Comparison of ENCODE assay signal across 22 cellular contexts in the genomic region with DNA sequence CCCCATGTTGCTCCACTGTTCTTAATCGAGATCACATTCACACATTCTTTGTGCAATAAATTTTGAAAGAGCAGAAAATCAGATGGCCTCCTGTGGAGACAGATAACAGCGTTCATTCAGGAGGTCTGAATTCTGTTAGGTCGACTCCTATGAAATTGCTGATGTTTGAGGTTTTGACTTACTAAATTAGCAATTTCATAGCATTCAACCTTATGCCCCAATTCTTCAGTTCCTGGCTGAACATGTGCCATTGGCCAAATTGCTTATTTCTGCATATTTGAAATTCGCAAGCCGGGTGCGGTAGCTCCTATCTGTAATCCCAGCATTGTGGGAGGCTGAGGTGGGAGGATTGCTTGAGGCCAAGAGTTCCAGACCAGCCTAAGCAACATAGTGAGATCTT. TPM values are rescaled to one million over a fixed set of nuclear protein-coding genes. Genes with fewer than 3 reads are reported as not detected.
DNase-seq lines count a peak whose midpoint lies in the region; ATAC-seq, FAIRE-seq and TF ChIP-seq lines count a peak whose summit lies in the region.
"Had no signal": no experiment of that assay in that cellular context is flagged by ENCODE, and none has a peak within 500 bp of the region (broad histone marks: within the 10 kb centered on the region; RNA-seq: fewer than 3 reads in every experiment).

No MANE protein-coding gene starts in this region.

- no peaks in the 10 kb centered on the region for H3K79me2 ChIP-seq in K562 (ENCODE audit: control insufficient read depth, insufficient read depth, low read length)
- H3K79me2 ChIP-seq in trophoblast cell (ENCODE audit: control insufficient read depth, insufficient read depth, low read length, poor library complexity) = no peaks in the 10 kb centered on the region

- H3K9me3 ChIP-seq in right cardiac atrium (ENCODE audit: control insufficient read depth, low read length) (no peaks in the 10 kb centered on the region), A549 (no peaks in the 10 kb centered on the region), K562 (replicated peaks; ENCODE audit: control insufficient read depth, insufficient read depth, low read depth, low read length) (no peaks in the 10 kb centered on the region), trophoblast cell (ENCODE audit: insufficient read depth, low read depth, low read length) (peaks cover 2% of the 10 kb centered on the region)
- H3K9me3 ChIP-seq: BLaER1 treated with 17β-estradiol and CSF1 and Interleukin-3, amounts not matched to agents 10 nM and 100 nM; Caco-2 had no signal

- H3K4me2 ChIP-seq in A549 (no peak overlapping the region), K562 (ENCODE audit: insufficient read depth, low read length) (no peak overlapping the region), trophoblast cell (ENCODE audit: low read length) (no peak overlapping the region)
- H3K4me2 ChIP-seq: BLaER1 treated with 17β-estradiol and CSF1 and Interleukin-3, amounts not matched to agents 10 nM and 100 nM had no signal

- BruUV-seq in K562 (replicated peaks; lab: Mats Ljungman, UMichigan) = no TSS peak

- H3K4me1 ChIP-seq in right cardiac atrium (ENCODE audit: control insufficient read depth, insufficient read depth, low read length) (no peaks in the 10 kb centered on the region), A549 (peaks cover 5% of the 10 kb centered on the region), K562 (replicated peaks in 1 of 2; ENCODE audit: control insufficient read depth in 2 of 2, insufficient read depth in 2 of 2, low read length in 2 of 2) (no peaks in the 10 kb centered on the region), trophoblast cell (ENCODE audit: control insufficient read depth in 1 of 2, insufficient read depth in 2 of 2, low read length in 2 of 2) (no peaks in the 10 kb centered on the region)
- H3K4me1 ChIP-seq: Caco-2 had no signal

- no peak for ATAC-seq in left cardiac atrium
- no peak for ATAC-seq in right cardiac atrium
- ATAC-seq in A549 = no peak
- no peak for ATAC-seq in K562
- ATAC-seq in HG03025 (IDR thresholded peaks at IDR 0.05; ENCODE audit: low FRiP score, unreplicated experiment) = no peak
- ATAC-seq: CD8-positive, alpha-beta T cell; GM12878 had no signal

- no peaks in the 10 kb centered on the region; the same call in 1 of the 2 replicates for H4K20me1 ChIP-seq in K562 (replicated peaks; ENCODE audit: control insufficient read depth, insufficient read depth, low read length)

- no peak for TF ChIP-seq CTCF in A549 (IDR thresholded peaks at IDR 0.05)
- no peak for TF ChIP-seq CTCF in K562 (IDR thresholded peaks at IDR 0.05 in 2 of 3, conservative IDR thresholded peaks at IDR 0.05 in 1 of 3; ENCODE audit: insufficient read depth in 2 of 3, low read depth in 1 of 3, low read length in 3 of 3)

- no peak overlapping the region for H4K12ac ChIP-seq in trophoblast cell (ENCODE audit: low read depth, low read length)

- no peak overlapping the region for H3K18ac ChIP-seq in trophoblast cell (ENCODE audit: low read length)

- H2AK5ac ChIP-seq in trophoblast cell (ENCODE audit: low read length) = no peak overlapping the region

- no peak overlapping the region for H3K9ac ChIP-seq in K562 (ENCODE audit: insufficient read depth in 1 of 2, low read depth in 2 of 2, low read length in 2 of 2)
- no peak overlapping the region for H3K9ac ChIP-seq in trophoblast cell (ENCODE audit: low read length)
- H3K9ac ChIP-seq: BLaER1 treated with 17β-estradiol and CSF1 and Interleukin-3, amounts not matched to agents 10 nM and 100 nM had no signal

- H4K8ac ChIP-seq in trophoblast cell (ENCODE audit: low read depth, low read length) = no peak overlapping the region

- POLR2A ChIA-PET in A549 (lab: Yijun Ruan, JAX) = no interaction called here
- POLR2A ChIA-PET in K562 (lab: Yijun Ruan, JAX) = no interaction called here

- CTCF ChIA-PET in A549 (lab: Yijun Ruan, JAX) = interaction anchor here (2.6 to 3.2 kb wide), 2 partner anchors 11 to 13 kb away, joined by 5 to 14 read pairs; no protein-coding TSS in a partner anchor
- CTCF ChIA-PET in K562 (lab: Yijun Ruan, JAX; ENCODE audit: low intra/inter-chr PET ratio) = no interaction called here

- no peak for TF ChIP-seq EP300 in A549 (IDR thresholded peaks at IDR 0.05)
- no peak for TF ChIP-seq EP300 in K562 (IDR thresholded peaks at IDR 0.05; ENCODE audit: low read length)

- 96% methylated on average over 6 of the region's 6 CpGs for WGBS in right cardiac atrium
- WGBS in A549 (ENCODE audit: missing lambda C conversion rate) = 90% methylated on average over 6 of the region's 6 CpGs
- WGBS in K562 (ENCODE audit: insufficient coverage, low coverage, missing lambda C conversion rate) = 43% methylated on average over 6 of the region's 6 CpGs
- WGBS in trophoblast cell (ENCODE audit: extremely low coverage, insufficient coverage, insufficient read length) = no CpG with 5 or more reads among the region's 6 CpGs

- H3K27ac ChIP-seq in right cardiac atrium (ENCODE audit: low read length) (no peak overlapping the region), A549 (no peak overlapping the region), K562 (ENCODE audit: extremely low read depth, low read depth, low read length) (no peak overlapping the region), trophoblast cell (ENCODE audit: low read depth, low read length) (no peak overlapping the region)
- H3K27ac ChIP-seq: 22Rv1; BLaER1 treated with 17β-estradiol and CSF1 and Interleukin-3, amounts not matched to agents 10 nM and 100 nM; C4-2B had no signal

- H2BK5ac ChIP-seq in trophoblast cell (ENCODE audit: low read depth, low read length, poor library complexity) = no peak overlapping the region

- H3K14ac ChIP-seq in trophoblast cell (ENCODE audit: low read length) = no peak overlapping the region

- no peak overlapping the region for H2BK120ac ChIP-seq in trophoblast cell (ENCODE audit: insufficient read depth, low read length, poor library complexity)

- peak; percentile 8 for DNase-seq in left cardiac atrium
- no peak for DNase-seq in right cardiac atrium
- DNase-seq in A549 (ENCODE audit: low read depth in 1 of 2, low spot score in 1 of 2) = no peak
- DNase-seq in K562 (ENCODE audit: extremely low read depth in 1 of 4, low spot score in 3 of 4) = no peak
- peak; percentile 87 to 96 for DNase-seq in trophoblast cell
- DNase-seq in EL = no peak
- DNase-seq: AML-193; Caco-2; Calu3; CD4-positive, alpha-beta T cell; CD8-positive, alpha-beta T cell; DMS79 treated with DMSO at 0.1 percent for 48 hours; GDM1 had no signal

- H3K27me3 ChIP-seq in right cardiac atrium (ENCODE audit: control insufficient read depth, insufficient read depth) = no peaks in the 10 kb centered on the region
- no peaks in the 10 kb centered on the region for H3K27me3 ChIP-seq in K562 (ENCODE audit: control insufficient read depth in 2 of 2, insufficient read depth in 2 of 2, low read length in 2 of 2)
- H3K27me3 ChIP-seq in trophoblast cell (ENCODE audit: insufficient read depth, low read length) = no peaks in the 10 kb centered on the region
- H3K27me3 ChIP-seq: BLaER1 treated with 17β-estradiol and CSF1 and Interleukin-3, amounts not matched to agents 10 nM and 100 nM had no signal

- H4K91ac ChIP-seq in trophoblast cell (ENCODE audit: low read depth, low read length) = no peak overlapping the region

- FAIRE-seq in A549 (lab: Jason Lieb, UNC) = no peak
- no peak for FAIRE-seq in K562 (lab: Jason Lieb, UNC)
- FAIRE-seq: A204.1, D721Med, GM12878, GM12892, GM18507 had no signal

- in situ Hi-C loops in K562 (cut with MboI) = no loop called here

- no peak overlapping the region for H3K4ac ChIP-seq in trophoblast cell (ENCODE audit: low read depth, low read length)

- H3K4me3 ChIP-seq in right cardiac atrium (ENCODE audit: low read length) (no peak overlapping the region), A549 (no peak overlapping the region), K562 (no peak overlapping the region), trophoblast cell (ENCODE audit: low read depth, low read length) (no peak overlapping the region)
- H3K4me3 ChIP-seq: BLaER1 treated with 17β-estradiol and CSF1 and Interleukin-3, amounts not matched to agents 10 nM and 100 nM; GM12878 had no signal

- no peaks in the 10 kb centered on the region for H3K79me1 ChIP-seq in trophoblast cell (ENCODE audit: low read length)

- H2BK12ac ChIP-seq in trophoblast cell (ENCODE audit: low read length) = no peak overlapping the region

- intact Hi-C loops in left cardiac atrium (cut with DNase I) (no loop called here), right cardiac atrium (cut with DNase I) (no loop called here), K562 (cut with micrococcal nuclease) (no loop called here)

- no peak overlapping the region for H3K23ac ChIP-seq in trophoblast cell (ENCODE audit: low read length)

- peaks cover 12% of the 10 kb centered on the region; the same call in 1 of the 3 replicates for H3K36me3 ChIP-seq in K562 (ENCODE audit: control insufficient read depth, insufficient read depth, low read length)
- H3K36me3 ChIP-seq in trophoblast cell (ENCODE audit: control insufficient read depth in 1 of 2, insufficient read depth in 2 of 2, low read length in 2 of 2) = peaks cover 6 to 9% of the 10 kb centered on the region in 2 experiments

- no peak overlapping the region for H2AFZ ChIP-seq in K562 (ENCODE audit: low read depth, low read length)
- no peak overlapping the region for H2AFZ ChIP-seq in trophoblast cell (ENCODE audit: insufficient read depth, low read length, poor library complexity)

- TF ChIP-seq RAD21 in A549 (conservative IDR thresholded peaks at IDR 0.05 in 1 of 2, IDR thresholded peaks at IDR 0.05 in 1 of 2) = no peak
- no peak for TF ChIP-seq RAD21 in K562 (CRISPR knock-in tag; conservative IDR thresholded peaks at IDR 0.05 in 1 of 2, IDR thresholded peaks at IDR 0.05 in 1 of 2)

- TF ChIP-seq POLR2A in A549 (IDR thresholded peaks at IDR 0.05; ENCODE audit: low read length) = no peak
- no peak for TF ChIP-seq POLR2A in K562 (conservative IDR thresholded peaks at IDR 0.05)

- H3K9me1 ChIP-seq in K562 (ENCODE audit: control insufficient read depth, insufficient read depth, low read length) = no peaks in the 10 kb centered on the region

RNA-seq across cellular contexts. Expression of gene C16orf74, which starts 22.1 kb away (rescaled TPM):
- 1 to 10 TPM; 2.3 to 2.6 TPM for total RNA-seq in left cardiac atrium
- 1 to 10 TPM; 1.1 to 2.1 (median 1.4) TPM for total RNA-seq in right cardiac atrium
- 1.8 TPM for polyA plus RNA-seq in right cardiac atrium
- 3.3 and 3.8 TPM in 2 replicates for polyA plus RNA-seq in A549 (2011; rRNA removed)
- 19.7 and 21.8 TPM in 2 replicates for polyA plus RNA-seq in A549 (2012; cell fraction: cytosol; rRNA removed)
- polyA plus RNA-seq in A549 (2012; cell fraction: nucleus; rRNA removed) = 19.8 and 21.2 TPM in 2 replicates
- 8.0 to 9.3 TPM (median 9.1 TPM) in 3 replicates for polyA plus RNA-seq in A549 (2017; fragmentation: RNase III; extraction: RNeasy Plus Mini Kit Qiagen cat#74134 plus additional on column Dnase treatment)
- polyA minus RNA-seq in A549 (2011; rRNA and poly(A)+ RNA removed) = 1.1 and 2.3 TPM in 2 replicates
- not detected in 2 replicates for total RNA-seq in K562 (2011; cell fraction: chromatin; rRNA removed; ENCODE audit: low replicate concordance)
- not detected in 2 replicates for total RNA-seq in K562 (2011; cell fraction: nucleolus; rRNA removed)
- not detected in 2 replicates for total RNA-seq in K562 (2011; cell fraction: nucleoplasm; rRNA removed)
- total RNA-seq in K562 (2014; rRNA removed) = not detected in 2 replicates
- total RNA-seq in K562 (2014; rRNA removed; fragmentation: Illumina TruSeq; extraction: Trizol) = not detected in 2 replicates
- total RNA-seq in K562 (2015; rRNA removed; fragmentation: Illumina TruSeq; extraction: Trizol) = not detected in 2 replicates
- total RNA-seq in K562 (2021) = not detected in 2 replicates
- 0.11 TPM in 1 of 2 replicates, not detected in the other for polyA plus RNA-seq in K562 (2011; rRNA removed)
- not detected in 2 replicates for polyA plus RNA-seq in K562 (2011; cell fraction: cytosol; rRNA removed)
- not detected in 2 replicates for polyA plus RNA-seq in K562 (2011; cell fraction: nucleus; rRNA removed)
- polyA plus RNA-seq in K562 (2012) = not detected in 2 replicates
- polyA plus RNA-seq in K562 (2014; fragmentation: Illumina TruSeq; extraction: Trizol) = not detected in 2 replicates
- polyA plus RNA-seq in K562 (2014; fragmentation: Nextera tagmentation; extraction: Ambion mirVana) = not detected
- not detected in 2 replicates for polyA plus RNA-seq in K562 (2014; rRNA removed)
- not detected in 2 replicates for polyA minus RNA-seq in K562 (2011; rRNA and poly(A)+ RNA removed)
- not detected in 2 replicates for polyA minus RNA-seq in K562 (2011; cell fraction: cytosol; rRNA and poly(A)+ RNA removed)
- polyA minus RNA-seq in K562 (2011; cell fraction: nucleus; rRNA and poly(A)+ RNA removed) = not detected in 2 replicates
- polyA plus RNA-seq in trophoblast cell (2013) = 23.7 and 24.1 TPM in 2 replicates

RNA-seq across cellular contexts. Expression of gene EMC8, which starts 26.3 kb away (rescaled TPM):
- total RNA-seq in left cardiac atrium (10 to 100 TPM; 18.6 to 24.4 TPM), right cardiac atrium (10 to 100 TPM; 18.5 to 22.0 (median 21.2) TPM), K562 (2014; rRNA removed) (81.8 and 86.4 TPM in 2 replicates), K562 (2014; rRNA removed; fragmentation: Illumina TruSeq; extraction: Trizol) (36.4 and 48.6 TPM in 2 replicates), K562 (2015; rRNA removed; fragmentation: Illumina TruSeq; extraction: Trizol) (49.9 and 56.4 TPM in 2 replicates), K562 (2021) (60.8 and 71.9 TPM in 2 replicates)
- polyA plus RNA-seq in right cardiac atrium (13.8 TPM), A549 (2011; rRNA removed) (43.0 and 47.3 TPM in 2 replicates), A549 (2017; fragmentation: RNase III; extraction: RNeasy Plus Mini Kit Qiagen cat#74134 plus additional on column Dnase treatment) (53.0 to 59.0 TPM (median 53.2 TPM) in 3 replicates), K562 (2011; rRNA removed) (45.2 and 54.7 TPM in 2 replicates), K562 (2014; fragmentation: Illumina TruSeq; extraction: Trizol) (32.7 and 39.8 TPM in 2 replicates), K562 (2014; fragmentation: Nextera tagmentation; extraction: Ambion mirVana) (10 to 100 TPM; 11.4 to 14.0 TPM), K562 (2014; rRNA removed) (61.7 and 69.1 TPM in 2 replicates)
- 83.5 and 95.6 TPM in 2 replicates for polyA plus RNA-seq in A549 (2012; cell fraction: cytosol; rRNA removed)
- 74.5 and 79.6 TPM in 2 replicates for polyA plus RNA-seq in A549 (2012; cell fraction: nucleus; rRNA removed)
- polyA minus RNA-seq in A549 (2011; rRNA and poly(A)+ RNA removed) = 58.0 and 75.9 TPM in 2 replicates
- total RNA-seq in K562 (2011; cell fraction: chromatin; rRNA removed; ENCODE audit: low replicate concordance) = 39.0 and 71.6 TPM in 2 replicates
- 55.5 and 57.1 TPM in 2 replicates for total RNA-seq in K562 (2011; cell fraction: nucleolus; rRNA removed)
- total RNA-seq in K562 (2011; cell fraction: nucleoplasm; rRNA removed) = 52.4 and 64.5 TPM in 2 replicates
- 64.7 and 82.3 TPM in 2 replicates for polyA plus RNA-seq in K562 (2011; cell fraction: cytosol; rRNA removed)
- polyA plus RNA-seq in K562 (2011; cell fraction: nucleus; rRNA removed) = 50.0 and 69.2 TPM in 2 replicates
- 35.1 and 36.5 TPM in 2 replicates for polyA plus RNA-seq in K562 (2012)
- polyA minus RNA-seq in K562 (2011; rRNA and poly(A)+ RNA removed) = 35.1 and 58.8 TPM in 2 replicates
- 45.7 and 51.0 TPM in 2 replicates for polyA minus RNA-seq in K562 (2011; cell fraction: cytosol; rRNA and poly(A)+ RNA removed)
- 26.1 and 37.0 TPM in 2 replicates for polyA minus RNA-seq in K562 (2011; cell fraction: nucleus; rRNA and poly(A)+ RNA removed)
- 26.2 and 26.6 TPM in 2 replicates for polyA plus RNA-seq in trophoblast cell (2013)

RNA-seq across cellular contexts. Expression of gene COX4I1, which starts 26.5 kb away (rescaled TPM):
- total RNA-seq in left cardiac atrium = 1,000 to 10,000 TPM; 1,590 to 1,597 TPM
- total RNA-seq in right cardiac atrium = 1,000 to 10,000 TPM; 1,306 to 1,768 (median 1,579) TPM
- 4,150 TPM for polyA plus RNA-seq in right cardiac atrium
- polyA plus RNA-seq in A549 (2011; rRNA removed) = 854 and 929 TPM in 2 replicates
- 1,454 and 1,868 TPM in 2 replicates for polyA plus RNA-seq in A549 (2012; cell fraction: cytosol; rRNA removed)
- polyA plus RNA-seq in A549 (2012; cell fraction: nucleus; rRNA removed) = 788 and 816 TPM in 2 replicates
- polyA plus RNA-seq in A549 (2017; fragmentation: RNase III; extraction: RNeasy Plus Mini Kit Qiagen cat#74134 plus additional on column Dnase treatment) = 767 to 790 TPM (median 783 TPM) in 3 replicates
- 305 and 406 TPM in 2 replicates for polyA minus RNA-seq in A549 (2011; rRNA and poly(A)+ RNA removed)
- total RNA-seq in K562 (2011; cell fraction: chromatin; rRNA removed; ENCODE audit: low replicate concordance) = 142 and 234 TPM in 2 replicates
- total RNA-seq in K562 (2011; cell fraction: nucleolus; rRNA removed) = 377 and 464 TPM in 2 replicates
- 382 and 397 TPM in 2 replicates for total RNA-seq in K562 (2011; cell fraction: nucleoplasm; rRNA removed)
- 941 and 994 TPM in 2 replicates for total RNA-seq in K562 (2014; rRNA removed)
- total RNA-seq in K562 (2014; rRNA removed; fragmentation: Illumina TruSeq; extraction: Trizol) = 526 and 685 TPM in 2 replicates
- 613 and 651 TPM in 2 replicates for total RNA-seq in K562 (2015; rRNA removed; fragmentation: Illumina TruSeq; extraction: Trizol)
- total RNA-seq in K562 (2021) = 827 and 832 TPM in 2 replicates
- 1,032 and 1,039 TPM in 2 replicates for polyA plus RNA-seq in K562 (2011; rRNA removed)
- polyA plus RNA-seq in K562 (2011; cell fraction: cytosol; rRNA removed) = 957 and 1,096 TPM in 2 replicates
- polyA plus RNA-seq in K562 (2011; cell fraction: nucleus; rRNA removed) = 594 and 697 TPM in 2 replicates
- 796 and 1,103 TPM in 2 replicates for polyA plus RNA-seq in K562 (2012)
- polyA plus RNA-seq in K562 (2014; fragmentation: Illumina TruSeq; extraction: Trizol) = 1,040 and 1,078 TPM in 2 replicates
- polyA plus RNA-seq in K562 (2014; fragmentation: Nextera tagmentation; extraction: Ambion mirVana) = 1,000 to 10,000 TPM; 1,936 to 2,356 TPM
- 1,078 and 1,164 TPM in 2 replicates for polyA plus RNA-seq in K562 (2014; rRNA removed)
- polyA minus RNA-seq in K562 (2011; rRNA and poly(A)+ RNA removed) = 533 and 536 TPM in 2 replicates
- polyA minus RNA-seq in K562 (2011; cell fraction: cytosol; rRNA and poly(A)+ RNA removed) = 193 and 209 TPM in 2 replicates
- polyA minus RNA-seq in K562 (2011; cell fraction: nucleus; rRNA and poly(A)+ RNA removed) = 68.0 and 114 TPM in 2 replicates
- 813 and 830 TPM in 2 replicates for polyA plus RNA-seq in trophoblast cell (2013)

Comparison
In these comparisons a context has a peak if more than half of its experiments do, and no peak if none do; other contexts are left out.
1. DNase-seq: peak in left cardiac atrium (single experiment) and trophoblast cell (2 of 2); none in right cardiac atrium (0 of 3), A549 (0 of 2), K562 (0 of 4) and EL (single experiment).